Comparison of ENCODE assay signal across 27 cellular contexts in genomic region chr5:24791326-24791725, GRCh38.
DNase-seq lines count a peak whose midpoint lies in the region; ATAC-seq, FAIRE-seq and TF ChIP-seq lines count a peak whose summit lies in the region.
"Had no signal": no experiment of that assay in that cellular context is flagged by ENCODE, and none has a peak within 500 bp of the region (broad histone marks: within the 10 kb centered on the region; RNA-seq: fewer than 3 reads in every experiment).

No MANE protein-coding gene starts in this region.

- no peaks in the 10 kb centered on the region for H3K9me3 ChIP-seq in endodermal cell (ENCODE audit: control insufficient read depth, low read length)
- H3K9me3 ChIP-seq: BE2C, BLaER1 had no signal

- H3K27me3 ChIP-seq in GM23338 (ENCODE audit: insufficient read depth) (no peaks in the 10 kb centered on the region), endodermal cell (ENCODE audit: control insufficient read depth, insufficient read depth, low read length, poor library complexity, severe bottlenecking) (no peaks in the 10 kb centered on the region)
- H3K27me3 ChIP-seq: BE2C, BLaER1 had no signal

- peaks cover 3% of the 10 kb centered on the region for H3K27me3 Mint-ChIP-seq in GM23338 (ENCODE audit: insufficient read depth, low read depth, poor library complexity)
- H3K27me3 Mint-ChIP-seq in endodermal cell (ENCODE audit: insufficient read depth): no peaks in the 10 kb centered on the region
- H3K27me3 Mint-ChIP-seq: CD4-positive, alpha-beta memory T cell; CD4-positive, CD25-positive, alpha-beta regulatory T cell; CD8-positive, alpha-beta memory T cell had no signal

- TF ChIP-seq CTCF in GM23338 (conservative IDR thresholded peaks at IDR 0.05; ENCODE audit: low read depth in 2 of 2): no peak
- no peak for TF ChIP-seq CTCF in endodermal cell (conservative IDR thresholded peaks at IDR 0.05)

- H3K4me2 ChIP-seq in GM23338: no peak overlapping the region
- H3K4me2 ChIP-seq: BLaER1 had no signal

- no peaks in the 10 kb centered on the region for H3K9me3 Mint-ChIP-seq in GM23338
- H3K9me3 Mint-ChIP-seq in endodermal cell: no peaks in the 10 kb centered on the region

- H3K4me3 ChIP-seq in GM23338: no peak overlapping the region
- H3K4me3 ChIP-seq in endodermal cell (ENCODE audit: low read length): no peak overlapping the region
- H3K4me3 ChIP-seq: BLaER1, GM12878 had no signal

- WGBS in endodermal cell (ENCODE audit: insufficient coverage in 1 of 2, insufficient read length in 1 of 2), 2 experiments: 76% methylated on average over 3 of the region's 4 CpGs; no CpG with 5 or more reads in 1 of the 2 experiments

- no peak for TF ChIP-seq POLR2A in H54 (IDR thresholded peaks at IDR 0.05; ENCODE audit: low read depth, low read length)

- no peak overlapping the region for H3K9ac ChIP-seq in endodermal cell (ENCODE audit: extremely low read depth, low read length, poor library complexity, severe bottlenecking)
- H3K9ac ChIP-seq: BLaER1 had no signal

- FAIRE-seq in H54 (lab: Jason Lieb, UNC): peak; percentile 36
- FAIRE-seq: A204.1, GM12878, GM12892, GM18507 had no signal

- H3K79me2 ChIP-seq in GM23338 (replicated peaks; ENCODE audit: insufficient read depth): no peaks in the 10 kb centered on the region

- H3K27ac Mint-ChIP-seq in GM23338 (peak overlapping the region; percentile 75; the same call in 1 of the 2 replicates), endodermal cell (peak overlapping the region; percentile 74)
- H3K27ac Mint-ChIP-seq: CD14-positive monocyte; CD4-positive, alpha-beta memory T cell; CD4-positive, CD25-positive, alpha-beta regulatory T cell; CD8-positive, alpha-beta memory T cell had no signal

- H3K36me3 Mint-ChIP-seq in GM23338 (ENCODE audit: low read depth) (no peaks in the 10 kb centered on the region), endodermal cell (ENCODE audit: low read depth) (no peaks in the 10 kb centered on the region)
- H3K36me3 Mint-ChIP-seq: CD14-positive monocyte; CD4-positive, alpha-beta memory T cell; CD4-positive, CD25-positive, alpha-beta regulatory T cell; CD8-positive, alpha-beta memory T cell had no signal

- H3K4me1 ChIP-seq in GM23338 (ENCODE audit: insufficient read depth) (peaks cover 3% of the 10 kb centered on the region; the same call in 1 of the 2 replicates), endodermal cell (ENCODE audit: control insufficient read depth, insufficient read depth, low read length) (no peaks in the 10 kb centered on the region)
- H3K4me1 ChIP-seq: BE2C, BLaER1 had no signal

- no peaks in the 10 kb centered on the region for H3F3A ChIP-seq in GM23338 (replicated peaks; ENCODE audit: low read depth)

- H3K27ac ChIP-seq in GM23338 (ENCODE audit: low read depth) (no peak overlapping the region), endodermal cell (ENCODE audit: low read depth, low read length) (no peak overlapping the region)
- H3K27ac ChIP-seq: BLaER1 had no signal

- H3K9me2 ChIP-seq in GM23338 (ENCODE audit: insufficient read depth): no peaks in the 10 kb centered on the region

- H3K36me3 ChIP-seq in GM23338 (ENCODE audit: insufficient read depth): no peaks in the 10 kb centered on the region
- H3K36me3 ChIP-seq in endodermal cell (ENCODE audit: control insufficient read depth, insufficient read depth, low read length): no peaks in the 10 kb centered on the region
- H3K36me3 ChIP-seq: BE2C, BLaER1 had no signal

- H4K20me1 ChIP-seq in GM23338 (replicated peaks; ENCODE audit: insufficient read depth): no peaks in the 10 kb centered on the region
- H4K20me1 ChIP-seq: BLaER1 had no signal

- no peak for DNase-seq in GM23338 (ENCODE audit: low spot score)
- no peak for DNase-seq in H54 (ENCODE audit: insufficient read length, low spot score)
- no peak for DNase-seq in endodermal cell
- DNase-seq in activated T-cell treated with anti-CD3 and anti-CD28 coated beads, Interleukin-2, amount 50 U/mL, for 1 hour: no peak
- no peak for DNase-seq in NCI-H1694 treated with DMSO at 0.1 percent for 48 hours (lab: John Stamatoyannopoulos, UW)
- DNase-seq: 8988T; ACHN; BE2C; C1 segment of cervical spinal cord; CD4-positive, alpha-beta memory T cell; CD4-positive, CD25-positive, alpha-beta regulatory T cell; CD8-positive, alpha-beta memory T cell; COR-L47; DMS 273 treated with DMSO at 0.1 percent for 48 hours; DMS153; DMS53; DMS79; DND-41; EL; GDM1 had no signal

- ATAC-seq in GM23338 (no peak), HG02588 (IDR thresholded peaks at IDR 0.05; ENCODE audit: unreplicated experiment) (no peak)
- ATAC-seq: GM12878 had no signal

- H3K4me1 Mint-ChIP-seq in GM23338: peaks cover 6% of the 10 kb centered on the region
- peaks cover 9% of the 10 kb centered on the region for H3K4me1 Mint-ChIP-seq in endodermal cell
- H3K4me1 Mint-ChIP-seq: CD14-positive monocyte; CD4-positive, alpha-beta memory T cell; CD4-positive, CD25-positive, alpha-beta regulatory T cell; CD8-positive, alpha-beta memory T cell had no signal

- H2AFZ ChIP-seq in GM23338: peak overlapping the region; percentile 81; the same call in 1 of the 2 replicates

- H3K4me3 Mint-ChIP-seq in GM23338: no peak overlapping the region
- no peak overlapping the region for H3K4me3 Mint-ChIP-seq in endodermal cell
- H3K4me3 Mint-ChIP-seq: CD14-positive monocyte; CD4-positive, alpha-beta memory T cell; CD4-positive, CD25-positive, alpha-beta regulatory T cell; CD8-positive, alpha-beta memory T cell had no signal

TF ChIP-seq in GM23338, 12 proteins besides CTCF, POLR2A, EP300 and RAD21:
- TF ChIP-seq EZH2phosphoT487 (IDR thresholded peaks at IDR 0.05; ENCODE audit: unreplicated experiment): no peak
